23 cellular contexts compared by ENCODE assay signal in genomic region chr15:49982586-49982985, GRCh38.
A peak's percentile ranks its signal among the peaks of the same experiment; 100 is the strongest.
DNase-seq lines count a peak whose midpoint lies in the region; ATAC-seq, FAIRE-seq and TF ChIP-seq lines count a peak whose summit lies in the region.
"Had no signal": no experiment of that assay in that cellular context is flagged by ENCODE, and none has a peak within 500 bp of the region (broad histone marks: within the 10 kb centered on the region; RNA-seq: fewer than 3 reads in every experiment).

No MANE protein-coding gene starts in this region.

- H3K27ac ChIP-seq in SK-N-MC (no peak overlapping the region), adrenal gland (no peak overlapping the region), caudate nucleus (ENCODE audit: low read depth, low read length) (no peak overlapping the region)
- H3K27ac ChIP-seq: A549; BLaER1 treated with 17β-estradiol and CSF1 and Interleukin-3, amounts not matched to agents 10 nM and 100 nM had no signal

- H3K36me3 ChIP-seq in SK-N-MC (ENCODE audit: insufficient read depth, low read length) = no peaks in the 10 kb centered on the region
- no peaks in the 10 kb centered on the region for H3K36me3 ChIP-seq in adrenal gland (replicated peaks in 1 of 2)

- no peak for DNase-seq in D721Med (ENCODE audit: insufficient read length, low spot score)
- peak; percentile 39 for DNase-seq in SK-N-MC (ENCODE audit: low read depth, low spot score)
- peak; percentile 61 for DNase-seq in fibroblast of the aortic adventitia (ENCODE audit: low read depth)
- DNase-seq in non-pigmented ciliary epithelial cell (ENCODE audit: low read depth) = peak; percentile 55
- DNase-seq in adrenal gland = no peak
- DNase-seq in caudate nucleus (lab: John Stamatoyannopoulos, UW) = no peak
- DNase-seq: CD8-positive, alpha-beta memory T cell; DMS79 treated with DMSO at 0.1 percent for 48 hours; KBM-7; NCI-H1105; NCI-H2081; NCI-H510A; NCI-H748 treated with DMSO at 0.1 percent for 48 hours; SHP77 had no signal

- peak overlapping the region; percentile 10; the same call in 1 of the 2 replicates for H3K4me3 ChIP-seq in SK-N-MC
- no peak overlapping the region for H3K4me3 ChIP-seq in fibroblast of the aortic adventitia (ENCODE audit: low read depth, low read length)
- no peak overlapping the region for H3K4me3 ChIP-seq in adrenal gland
- H3K4me3 ChIP-seq: A549; BLaER1 treated with 17β-estradiol and CSF1 and Interleukin-3, amounts not matched to agents 10 nM and 100 nM; GM23338 had no signal

- no peak for ATAC-seq in GM21529 (IDR thresholded peaks at IDR 0.05; ENCODE audit: unreplicated experiment)
- ATAC-seq: A549, GM23338, HCT116, SK-N-SH treated with all-trans-retinoic acid at 6 μM for 48 hours had no signal

- peak; percentile 16 for FAIRE-seq in D721Med (lab: Jason Lieb, UNC)
- FAIRE-seq: A549, G401.6, GM19239, RCC 7860 had no signal

- no peak overlapping the region for H3K9ac ChIP-seq in SK-N-MC (ENCODE audit: insufficient read length)
- H3K9ac ChIP-seq: BLaER1 treated with 17β-estradiol and CSF1 and Interleukin-3, amounts not matched to agents 10 nM and 100 nM had no signal

- 68 to 82% (median 72%) methylated on average over 3 of the region's 3 CpGs for WGBS in adrenal gland, 4 donors

- H3K27me3 ChIP-seq in adrenal gland = no peaks in the 10 kb centered on the region
- H3K27me3 ChIP-seq: BLaER1 treated with 17β-estradiol and CSF1 and Interleukin-3, amounts not matched to agents 10 nM and 100 nM had no signal

- H3K9me3 ChIP-seq in SK-N-MC (ENCODE audit: low read depth, low read length) (no peaks in the 10 kb centered on the region), adrenal gland (replicated peaks in 1 of 3) (no peaks in the 10 kb centered on the region)
- H3K9me3 ChIP-seq: A549; BLaER1 treated with 17β-estradiol and CSF1 and Interleukin-3, amounts not matched to agents 10 nM and 100 nM had no signal

- TF ChIP-seq CTCF in D721Med (IDR thresholded peaks at IDR 0.05; ENCODE audit: insufficient read depth, missing control alignments) = no peak
- TF ChIP-seq CTCF in fibroblast of the aortic adventitia (IDR thresholded peaks at IDR 0.05; ENCODE audit: insufficient read depth, low read length) = no peak
- no peak for TF ChIP-seq CTCF in adrenal gland (IDR thresholded peaks at IDR 0.05)

- intact Hi-C loops in adrenal gland (cut with DNase I) = no loop called here

- no peak for TF ChIP-seq POLR2A in adrenal gland (IDR thresholded peaks at IDR 0.05)

- H3K4me1 ChIP-seq in adrenal gland (replicated peaks in 1 of 2) = no peaks in the 10 kb centered on the region
- H3K4me1 ChIP-seq: A549 had no signal

Comparison
In these comparisons a context has a peak if more than half of its experiments do, and no peak if none do; other contexts are left out.
1. DNase-seq: peak in SK-N-MC (single experiment), fibroblast of the aortic adventitia (single experiment) and non-pigmented ciliary epithelial cell (single experiment); none in D721Med (single experiment), adrenal gland (0 of 7) and caudate nucleus (0 of 61).